In the genomic region with DNA sequence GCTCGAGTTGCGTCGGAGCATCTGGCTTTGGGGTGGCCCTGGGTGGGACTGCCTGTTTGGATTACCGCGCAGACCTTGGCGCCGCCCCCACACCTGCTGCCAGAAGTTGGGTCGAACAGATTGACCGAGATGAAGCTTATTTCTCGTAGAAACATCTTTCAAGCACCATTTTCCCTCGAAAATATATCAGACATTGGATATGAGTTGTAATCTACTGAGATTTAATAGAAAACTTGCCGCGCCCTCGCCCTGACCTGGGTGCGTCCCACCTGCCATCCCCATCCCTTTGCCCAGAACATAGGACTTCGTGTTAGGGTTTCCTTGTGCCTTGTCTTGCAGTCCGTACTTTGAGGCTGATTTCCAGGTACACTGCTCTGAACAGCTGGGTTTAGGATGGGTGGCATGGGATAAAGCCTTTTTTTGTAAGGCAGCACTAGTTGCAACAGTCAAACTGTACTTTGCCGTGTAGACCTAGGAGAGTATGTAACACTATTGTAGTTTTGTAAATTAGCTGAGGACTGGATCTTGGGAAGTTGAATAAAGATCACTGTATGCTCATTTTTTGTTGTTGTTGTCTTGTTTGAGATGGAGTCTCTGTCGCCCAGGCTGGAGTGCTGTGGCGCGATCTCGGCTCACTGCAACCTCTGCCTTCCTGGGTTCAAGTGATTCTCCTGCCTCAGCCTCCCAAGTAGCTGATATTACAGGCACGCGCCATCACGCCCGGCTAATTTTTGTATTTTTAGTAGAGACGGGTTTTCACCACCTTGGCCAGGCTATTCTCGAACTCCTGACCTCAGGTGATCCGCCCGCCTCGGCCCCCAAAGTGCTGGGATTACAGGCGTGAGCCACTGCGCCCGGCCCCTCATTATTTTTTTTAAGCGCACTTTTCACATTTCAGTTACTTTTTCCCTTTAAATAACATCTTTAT, we compare ENCODE assay signal across 8 cellular contexts. TPM values are rescaled to one million over a fixed set of nuclear protein-coding genes. Genes with fewer than 3 reads are reported as not detected.
DNase-seq lines count a peak whose midpoint lies in the region; ATAC-seq and TF ChIP-seq lines count a peak whose summit lies in the region.

No MANE protein-coding gene starts in this region.

- H3K9me3 Mint-ChIP-seq in central memory CD8-positive, alpha-beta T cell = no peaks in the 10 kb centered on the region
- peaks cover 0 to 2% (median 0%) of the 10 kb centered on the region in 7 donors for H3K9me3 Mint-ChIP-seq in naive B cell

- peaks cover 19% of the 10 kb centered on the region for H3K36me3 Mint-ChIP-seq in central memory CD8-positive, alpha-beta T cell (ENCODE audit: insufficient read depth)
- no peaks in the 10 kb centered on the region for H3K36me3 Mint-ChIP-seq in naive B cell

- peaks cover 50% of the 10 kb centered on the region for H3K4me1 Mint-ChIP-seq in central memory CD8-positive, alpha-beta T cell
- H3K4me1 Mint-ChIP-seq in naive B cell = peaks cover 12 to 49% (median 38%) of the 10 kb centered on the region in 3 donors

- TF ChIP-seq EP300 in Ishikawa (IDR thresholded peaks at IDR 0.05; ENCODE audit: borderline replicate concordance) = no peak

- H3K4me3 Mint-ChIP-seq in central memory CD8-positive, alpha-beta T cell = peak overlapping the region; percentile 91
- H3K4me3 Mint-ChIP-seq in naive B cell = peak overlapping the region; percentile 84 to 99 (median 99)

- H3K27me3 Mint-ChIP-seq in central memory CD8-positive, alpha-beta T cell = no peaks in the 10 kb centered on the region
- H3K27me3 Mint-ChIP-seq in naive B cell = peaks cover 0 to 5% (median 0%) of the 10 kb centered on the region in 3 donors

- no peak for TF ChIP-seq RAD21 in Ishikawa (IDR thresholded peaks at IDR 0.05; ENCODE audit: low read depth)

- DNase-seq in Ammon's horn (ENCODE audit: low spot score) = peak; percentile 26
- no peak for DNase-seq in central memory CD8-positive, alpha-beta T cell (ENCODE audit: low spot score in 2 of 2)
- DNase-seq in naive B cell = no peak
- no peak for DNase-seq in pons (ENCODE audit: low spot score)
- DNase-seq in hippocampal formation (lab: John Stamatoyannopoulos, UW) = no peak

- peak overlapping the region; percentile 99 for H3K27ac Mint-ChIP-seq in central memory CD8-positive, alpha-beta T cell (ENCODE audit: low read depth)
- H3K27ac Mint-ChIP-seq in naive B cell = peak overlapping the region; percentile 96 to 100 (median 99)

- ATAC-seq in central memory CD8-positive, alpha-beta T cell (replicated peaks; ENCODE audit: extremely low read depth, poor library complexity, severe bottlenecking) = peak; percentile 10
- ATAC-seq in naive B cell (ENCODE audit: low read depth in 2 of 2) (peak; percentile 18 to 20), HG03442 (IDR thresholded peaks at IDR 0.05; ENCODE audit: unreplicated experiment) (no peak), GM19463 (IDR thresholded peaks at IDR 0.05; ENCODE audit: unreplicated experiment) (no peak)

TF ChIP-seq in Ishikawa, 13 proteins besides CTCF, POLR2A, EP300 and RAD21:
- TF ChIP-seq YY1 (IDR thresholded peaks at IDR 0.05; ENCODE audit: low read depth) (no peak), EGR1 (IDR thresholded peaks at IDR 0.05) (0 out of 2 replicates have a peak, but pooled peaks have one; percentile 22)

RNA-seq across cellular contexts. Expression of gene OGDH, which starts 1.0 kb away (rescaled TPM):
- polyA plus RNA-seq in naive B cell (ENCODE audit: low read depth in 6 of 6) = 10 to 100 TPM in 5 of 6 donors, 1 to 10 TPM in 1; 9.5 to 21.6 (median 20.1) TPM

RNA-seq across cellular contexts. Expression of gene TMED4, which starts 25.4 kb away (rescaled TPM):
- 10 to 100 TPM; 54.8 to 82.0 (median 67.3) TPM for polyA plus RNA-seq in naive B cell (ENCODE audit: low read depth in 6 of 6)

RNA-seq across cellular contexts. Expression of gene DDX56, which starts 33.7 kb away (rescaled TPM):
- polyA plus RNA-seq in naive B cell (ENCODE audit: low read depth in 6 of 6) = 10 to 100 TPM; 26.9 to 50.8 (median 34.4) TPM

Comparison
In these comparisons a context has a peak if more than half of its experiments do, and no peak if none do; other contexts are left out.
1. ATAC-seq: peak in central memory CD8-positive, alpha-beta T cell (single experiment) and naive B cell (2 of 2); none in HG03442 (single experiment) and GM19463 (single experiment).